2 cellular contexts compared by ENCODE assay signal in the genomic region with DNA sequence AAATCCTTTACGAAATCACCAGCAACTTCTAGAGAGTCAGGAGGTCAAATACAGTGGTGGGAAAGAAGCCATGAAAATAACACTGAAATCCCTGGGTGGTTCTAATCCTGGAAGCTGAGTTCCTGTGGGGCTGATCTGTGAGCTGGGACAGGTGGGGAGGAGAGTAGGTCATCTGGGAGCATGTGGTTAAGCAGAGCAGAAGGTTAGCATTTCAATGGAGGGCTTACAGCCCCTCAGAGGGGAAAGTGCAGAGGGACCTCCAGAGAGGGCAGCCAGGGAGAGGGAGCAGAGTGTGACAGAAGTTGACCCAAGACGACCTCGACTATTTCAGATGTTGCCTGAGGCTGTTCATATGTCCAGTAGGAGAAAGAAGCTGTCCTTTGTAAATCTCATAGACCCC.
TF ChIP-seq lines count a peak whose summit lies in the region.

No MANE protein-coding gene starts in this region.

TF ChIP-seq in GM23338, 12 proteins besides CTCF, POLR2A, EP300 and RAD21 (continues in another document):
- no peak for TF ChIP-seq STAT1 (IDR thresholded peaks at IDR 0.05; ENCODE audit: unreplicated experiment)
- no peak for TF ChIP-seq ZNF331 (CRISPR knock-in tag; IDR thresholded peaks at IDR 0.05; ENCODE audit: low read depth)
- TF ChIP-seq, protein P1, sequence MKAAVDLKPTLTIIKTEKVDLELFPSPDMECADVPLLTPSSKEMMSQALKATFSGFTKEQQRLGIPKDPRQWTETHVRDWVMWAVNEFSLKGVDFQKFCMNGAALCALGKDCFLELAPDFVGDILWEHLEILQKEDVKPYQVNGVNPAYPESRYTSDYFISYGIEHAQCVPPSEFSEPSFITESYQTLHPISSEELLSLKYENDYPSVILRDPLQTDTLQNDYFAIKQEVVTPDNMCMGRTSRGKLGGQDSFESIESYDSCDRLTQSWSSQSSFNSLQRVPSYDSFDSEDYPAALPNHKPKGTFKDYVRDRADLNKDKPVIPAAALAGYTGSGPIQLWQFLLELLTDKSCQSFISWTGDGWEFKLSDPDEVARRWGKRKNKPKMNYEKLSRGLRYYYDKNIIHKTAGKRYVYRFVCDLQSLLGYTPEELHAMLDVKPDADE (IDR thresholded peaks at IDR 0.05) = no peak
- TF ChIP-seq EZH2 (IDR thresholded peaks at IDR 0.05; ENCODE audit: low read depth, unreplicated experiment) = no peak
- TF ChIP-seq EZH2phosphoT487 (IDR thresholded peaks at IDR 0.05; ENCODE audit: unreplicated experiment) = no peak
- TF ChIP-seq NANOG (IDR thresholded peaks at IDR 0.05; ENCODE audit: borderline replicate concordance) = no peak
- no peak for TF ChIP-seq ZNF462 (CRISPR knock-in tag; IDR thresholded peaks at IDR 0.05)
- TF ChIP-seq ZNF114 (CRISPR knock-in tag; IDR thresholded peaks at IDR 0.05) = no peak
- no peak for TF ChIP-seq JUNB (IDR thresholded peaks at IDR 0.05; ENCODE audit: unreplicated experiment)
- TF ChIP-seq CREB1 (CRISPR knock-in tag; IDR thresholded peaks at IDR 0.05; ENCODE audit: low read depth) = no peak
- no peak for TF ChIP-seq POLR2AphosphoS5 (IDR thresholded peaks at IDR 0.05; ENCODE audit: low read depth)

TF ChIP-seq in WTC11, 78 proteins besides CTCF, POLR2A, EP300 and RAD21:
- TF ChIP-seq GTF2I (CRISPR knock-in tag; conservative IDR thresholded peaks at IDR 0.05) = no peak
- no peak for TF ChIP-seq TEAD4 (CRISPR knock-in tag; IDR thresholded peaks at IDR 0.05)
- no peak for TF ChIP-seq ESRRA (CRISPR knock-in tag; IDR thresholded peaks at IDR 0.05; ENCODE audit: borderline replicate concordance)
- no peak for TF ChIP-seq CREB1 (CRISPR knock-in tag; IDR thresholded peaks at IDR 0.05)
- no peak for TF ChIP-seq ZNF317 (CRISPR knock-in tag; IDR thresholded peaks at IDR 0.05; ENCODE audit: borderline replicate concordance, low read depth)
- no peak for TF ChIP-seq ATF3 (CRISPR knock-in tag; conservative IDR thresholded peaks at IDR 0.05)
- TF ChIP-seq E2F5 (CRISPR knock-in tag; IDR thresholded peaks at IDR 0.05) = no peak
- no peak for TF ChIP-seq TCF7 (CRISPR knock-in tag; IDR thresholded peaks at IDR 0.05; ENCODE audit: low read depth)
